Comparison of ENCODE assay signal across 9 cellular contexts in the genomic region with DNA sequence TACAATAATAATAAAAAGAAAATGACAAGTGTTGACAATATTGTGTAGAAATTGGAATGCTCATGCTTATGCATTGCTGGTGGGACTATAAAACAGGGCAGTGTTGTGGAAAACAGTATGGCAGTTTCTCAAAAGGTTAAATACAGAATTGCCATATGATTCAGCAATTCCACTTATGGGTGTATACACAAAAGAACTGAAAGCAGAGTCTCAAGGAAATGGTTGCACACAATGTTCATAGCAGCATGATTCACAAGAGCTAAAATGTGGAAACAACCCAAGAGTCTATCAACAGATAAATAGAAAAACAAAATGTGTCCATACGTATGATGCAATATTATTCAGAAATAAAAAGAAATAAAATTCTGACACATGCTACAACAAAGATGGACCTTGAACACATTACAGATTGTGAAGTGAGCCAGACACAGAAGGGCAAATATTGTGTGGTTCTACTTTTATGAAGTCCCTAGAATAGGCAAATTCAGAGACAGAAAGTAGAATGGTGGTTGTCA.
"Had no signal": no experiment of that assay in that cellular context is flagged by ENCODE, and none has a peak within 500 bp of the region (broad histone marks: within the 10 kb centered on the region; RNA-seq: fewer than 3 reads in every experiment).

No MANE protein-coding gene starts in this region.

- H3K4me3 Mint-ChIP-seq: activated CD4-positive, alpha-beta T cell treated with anti-CD3 and anti-CD28 coated beads, Interleukin-2, amount 10 ng/mL, durations not matched to agents 24 days and 14 days; natural killer cell; stimulated activated naive B cell treated with anti-CD40 and anti-IgM and Interleukin-4, amounts not matched to agents 10 μg/mL and 1 μg/mL and 100 μg/mL, for 72 hours; T-helper 1 cell treated with Interleukin-12 subunit alpha and Interleukin-12 subunit beta and Interleukin-4 antibody, amounts not matched to agents 30 μg/mL and 1 μg/mL, for 36 hours had no signal

- H3K27me3 ChIP-seq: right atrium auricular region, upper lobe of right lung had no signal

- H3K36me3 Mint-ChIP-seq: stimulated activated naive B cell treated with anti-CD40 and anti-IgM and Interleukin-4, amounts not matched to agents 10 μg/mL and 1 μg/mL and 100 μg/mL, for 72 hours had no signal

- H3K9me3 ChIP-seq: upper lobe of right lung had no signal

- DNase-seq: activated CD4-positive, alpha-beta T cell treated with anti-CD3 and anti-CD28 coated beads, Interleukin-2, amount 10 ng/mL, durations not matched to agents 24 days and 14 days; activated naive CD4-positive, alpha-beta T cell treated with anti-CD3 and anti-CD28 coated beads, Interleukin-2, amount 50 U/mL, for 16 hours; effector CD4-positive, alpha-beta T cell; natural killer cell; posterior cingulate gyrus; stimulated activated naive B cell treated with anti-CD40 and anti-IgM and Interleukin-4, amounts not matched to agents 10 μg/mL and 1 μg/mL and 100 μg/mL, for 72 hours; upper lobe of right lung had no signal

- H3K4me1 Mint-ChIP-seq: natural killer cell; stimulated activated naive B cell treated with anti-CD40 and anti-IgM and Interleukin-4, amounts not matched to agents 10 μg/mL and 1 μg/mL and 100 μg/mL, for 72 hours had no signal

- H3K36me3 ChIP-seq: right atrium auricular region, upper lobe of right lung had no signal

- H3K27ac ChIP-seq: right atrium auricular region, upper lobe of right lung had no signal

- ATAC-seq: natural killer cell; stimulated activated naive B cell treated with anti-CD40 and anti-IgM and Interleukin-4, amounts not matched to agents 10 μg/mL and 1 μg/mL and 100 μg/mL, for 72 hours; upper lobe of right lung had no signal

- H3K4me3 ChIP-seq: right atrium auricular region, upper lobe of right lung had no signal

- H3K27ac Mint-ChIP-seq: activated CD4-positive, alpha-beta T cell treated with anti-CD3 and anti-CD28 coated beads, Interleukin-2, amount 10 ng/mL, durations not matched to agents 24 days and 14 days; natural killer cell; stimulated activated naive B cell treated with anti-CD40 and anti-IgM and Interleukin-4, amounts not matched to agents 10 μg/mL and 1 μg/mL and 100 μg/mL, for 72 hours; T-helper 1 cell treated with Interleukin-12 subunit alpha and Interleukin-12 subunit beta and Interleukin-4 antibody, amounts not matched to agents 30 μg/mL and 1 μg/mL, for 36 hours had no signal

- H3K4me1 ChIP-seq: right atrium auricular region, upper lobe of right lung had no signal
